18 cellular contexts compared by ENCODE assay signal in genomic region chr10:57624856-57625592, GRCh38.
"Had no signal": no experiment of that assay in that cellular context is flagged by ENCODE, and none has a peak within 500 bp of the region (broad histone marks: within the 10 kb centered on the region; RNA-seq: fewer than 3 reads in every experiment).

No MANE protein-coding gene starts in this region.

- H3K4me1 ChIP-seq: esophagus muscularis mucosa, tibial artery, uterus had no signal

- H3K27ac ChIP-seq: esophagus muscularis mucosa, tibial artery, uterus, VCaP had no signal

- H3K36me3 ChIP-seq: esophagus muscularis mucosa, tibial artery, uterus had no signal

- H3K36me3 Mint-ChIP-seq: brain; natural killer cell treated with Interleukin-12 subunit alpha and Interleukin-12 subunit beta and Interleukin-15 and Interleukin-18, amount 100 ng/mL, for 72 hours; stimulated activated naive B cell treated with anti-CD40 and anti-IgM and Interleukin-4, amounts not matched to agents 10 μg/mL and 1 μg/mL and 100 μg/mL, for 72 hours had no signal

- H3K4me1 Mint-ChIP-seq: stimulated activated naive B cell treated with anti-CD40 and anti-IgM and Interleukin-4, amounts not matched to agents 10 μg/mL and 1 μg/mL and 100 μg/mL, for 72 hours had no signal

- DNase-seq: activated CD4-positive, alpha-beta T cell treated with anti-CD3 and anti-CD28 coated beads, Interleukin-2, amount 50 U/mL, for 1 hour; activated CD4-positive, CD25-positive, alpha-beta regulatory T cell treated with anti-CD3 and anti-CD28 coated beads, Interleukin-2, amount 50 U/mL, for 72 hours; activated CD8-positive, alpha-beta memory T cell treated with anti-CD3 and anti-CD28 coated beads, Interleukin-2, amount 50 U/mL, for 4 hours; activated naive CD4-positive, alpha-beta T cell treated with anti-CD3 and anti-CD28 coated beads for 36 hours; activated T-cell treated with anti-CD3 and anti-CD28 coated beads, Interleukin-2, amount 50 U/mL, for 4 hours; anterior cingulate cortex; effector CD4-positive, alpha-beta T cell; left cardiac atrium; posterior cingulate gyrus; retina; stimulated activated naive B cell treated with anti-CD40 and anti-IgM and Interleukin-4, amounts not matched to agents 10 μg/mL and 1 μg/mL and 100 μg/mL, for 72 hours; T-helper 2 cell; tibial artery; uterus had no signal

- H3K27me3 Mint-ChIP-seq: brain; natural killer cell treated with Interleukin-12 subunit alpha and Interleukin-12 subunit beta and Interleukin-15 and Interleukin-18, amount 100 ng/mL, for 72 hours; stimulated activated naive B cell treated with anti-CD40 and anti-IgM and Interleukin-4, amounts not matched to agents 10 μg/mL and 1 μg/mL and 100 μg/mL, for 72 hours had no signal

- H3K4me3 Mint-ChIP-seq: activated naive CD4-positive, alpha-beta T cell treated with anti-CD3 and anti-CD28 coated beads for 36 hours; activated T-cell treated with anti-CD3 and anti-CD28 coated beads, Interleukin-2, amount 50 U/mL, for 4 hours; brain; natural killer cell treated with Interleukin-12 subunit alpha and Interleukin-12 subunit beta and Interleukin-15 and Interleukin-18, amount 100 ng/mL, for 72 hours; stimulated activated naive B cell treated with anti-CD40 and anti-IgM and Interleukin-4, amounts not matched to agents 10 μg/mL and 1 μg/mL and 100 μg/mL, for 72 hours had no signal

- ATAC-seq: activated T-cell treated with anti-CD3 and anti-CD28 coated beads, Interleukin-2, amount 50 U/mL, for 4 hours; left cardiac atrium; natural killer cell treated with Interleukin-12 subunit alpha and Interleukin-12 subunit beta and Interleukin-15 and Interleukin-18, amount 100 ng/mL, for 72 hours; stimulated activated naive B cell treated with anti-CD40 and anti-IgM and Interleukin-4, amounts not matched to agents 10 μg/mL and 1 μg/mL and 100 μg/mL, for 72 hours had no signal

- H3K27ac Mint-ChIP-seq: activated naive CD4-positive, alpha-beta T cell treated with anti-CD3 and anti-CD28 coated beads for 36 hours; brain; natural killer cell treated with Interleukin-12 subunit alpha and Interleukin-12 subunit beta and Interleukin-15 and Interleukin-18, amount 100 ng/mL, for 72 hours; stimulated activated naive B cell treated with anti-CD40 and anti-IgM and Interleukin-4, amounts not matched to agents 10 μg/mL and 1 μg/mL and 100 μg/mL, for 72 hours had no signal

- H3K4me3 ChIP-seq: esophagus muscularis mucosa, tibial artery, uterus had no signal

- H3K27me3 ChIP-seq: esophagus muscularis mucosa, tibial artery, uterus had no signal

- H3K9me3 ChIP-seq: esophagus muscularis mucosa, tibial artery, uterus had no signal

- H3K9me3 Mint-ChIP-seq: activated T-cell treated with anti-CD3 and anti-CD28 coated beads, Interleukin-2, amount 50 U/mL, for 4 hours; brain; stimulated activated naive B cell treated with anti-CD40 and anti-IgM and Interleukin-4, amounts not matched to agents 10 μg/mL and 1 μg/mL and 100 μg/mL, for 72 hours had no signal
